Comparison of ENCODE assay signal across 1 cellular context in genomic region chr6:24396764-24397163, GRCh38.
TF ChIP-seq lines count a peak whose summit lies in the region.

No MANE protein-coding gene starts in this region.

TF ChIP-seq in K562, 482 proteins besides CTCF, POLR2A, EP300 and RAD21 (continued from another document):
- 0 out of 4 replicates have a peak, but pooled peaks of 1 of the 2 experiments have one; percentile 22 for TF ChIP-seq TRIM24 (IDR thresholded peaks at IDR 0.05)
- TF ChIP-seq JUND (IDR thresholded peaks at IDR 0.05; ENCODE audit: borderline replicate concordance, low read depth, low read length): peak; percentile 16; the same call in 1 of the 2 replicates
- no peak for TF ChIP-seq JUND (tag; IDR thresholded peaks at IDR 0.05; ENCODE audit: borderline replicate concordance, low read depth, low read length)
- TF ChIP-seq STAT5A (IDR thresholded peaks at IDR 0.05; ENCODE audit: borderline replicate concordance, low read length): no peak
